36 cellular contexts compared by ENCODE assay signal in genomic region chr13:22053053-22053452, GRCh38.
"Had no signal": no experiment of that assay in that cellular context is flagged by ENCODE, and none has a peak within 500 bp of the region (broad histone marks: within the 10 kb centered on the region; RNA-seq: fewer than 3 reads in every experiment).

No MANE protein-coding gene starts in this region.

- H3K27me3 Mint-ChIP-seq: activated CD4-positive, alpha-beta memory T cell treated with anti-CD3 and anti-CD28 coated beads for 36 hours; activated CD4-positive, alpha-beta T cell treated with anti-CD3 and anti-CD28 coated beads for 36 hours; activated CD4-positive, alpha-beta T cell treated with anti-CD3 and anti-CD28 coated beads, Interleukin-2, amount 10 ng/mL, durations not matched to agents 7 days and 5 days; activated naive CD8-positive, alpha-beta T cell treated with anti-CD3 and anti-CD28 coated beads for 36 hours; IgD-negative memory B cell; T-cell had no signal

- H3K4me3 ChIP-seq: MG63, SJCRH30, SK-N-MC had no signal

- H3K27me3 ChIP-seq: brain microvascular endothelial cell, MG63 had no signal

- H3K9me3 ChIP-seq: MG63, SJCRH30 had no signal

- H3K4me1 Mint-ChIP-seq: IgD-negative memory B cell had no signal

- H3K36me3 Mint-ChIP-seq: activated CD4-positive, alpha-beta memory T cell treated with anti-CD3 and anti-CD28 coated beads for 36 hours; T-cell had no signal

- ATAC-seq: activated CD4-positive, alpha-beta T cell treated with anti-CD3 and anti-CD28 coated beads for 36 hours; activated CD4-positive, CD25-positive, alpha-beta regulatory T cell treated with anti-CD3 and anti-CD28 coated beads, Interleukin-2, amount 50 U/mL, for 24 hours; activated T-cell treated with anti-CD3 and anti-CD28 coated beads, Interleukin-2, amount 50 U/mL, for 4 hours; Panc1; T-cell had no signal

- H3K4me1 ChIP-seq: SJCRH30 had no signal

- H3K27ac ChIP-seq: brain microvascular endothelial cell, SJCRH30, SK-N-MC had no signal

- H3K9me3 Mint-ChIP-seq: activated CD4-positive, alpha-beta memory T cell treated with anti-CD3 and anti-CD28 coated beads for 36 hours; activated naive CD8-positive, alpha-beta T cell treated with anti-CD3 and anti-CD28 coated beads for 36 hours; IgD-negative memory B cell had no signal

- H3K4me3 Mint-ChIP-seq: activated CD4-positive, alpha-beta memory T cell treated with anti-CD3 and anti-CD28 coated beads for 36 hours; activated CD4-positive, alpha-beta T cell treated with anti-CD3 and anti-CD28 coated beads for 36 hours; activated CD4-positive, alpha-beta T cell treated with anti-CD3 and anti-CD28 coated beads, Interleukin-2, amount 10 ng/mL, durations not matched to agents 7 days and 5 days; activated naive CD8-positive, alpha-beta T cell treated with anti-CD3 and anti-CD28 coated beads for 36 hours; activated T-cell treated with anti-CD3 and anti-CD28 coated beads, Interleukin-2, amount 50 U/mL, for 4 hours; activated T-helper 1 cell treated with anti-CD3 and anti-CD28 coated beads, Interleukin-12 subunit alpha, Interleukin-12 subunit beta, Interleukin-2, Interleukin-4 antibody, amounts not matched to agents 30 ng/mL and 10 ng/mL and 1 ng/mL, durations not matched to agents 14 hours and 24 hours and 36 hours; T-cell had no signal

- H3K27ac Mint-ChIP-seq: activated CD4-positive, alpha-beta memory T cell treated with anti-CD3 and anti-CD28 coated beads for 36 hours; activated CD4-positive, alpha-beta T cell treated with anti-CD3 and anti-CD28 coated beads for 36 hours; activated CD4-positive, alpha-beta T cell treated with anti-CD3 and anti-CD28 coated beads, Interleukin-2, amount 10 ng/mL, durations not matched to agents 7 days and 5 days; activated naive CD8-positive, alpha-beta T cell treated with anti-CD3 and anti-CD28 coated beads for 36 hours; activated T-helper 1 cell treated with anti-CD3 and anti-CD28 coated beads, Interleukin-12 subunit alpha, Interleukin-12 subunit beta, Interleukin-2, Interleukin-4 antibody, amounts not matched to agents 30 ng/mL and 10 ng/mL and 1 ng/mL, durations not matched to agents 14 hours and 24 hours and 36 hours; IgD-negative memory B cell; T-cell had no signal

- H3K36me3 ChIP-seq: brain microvascular endothelial cell, MG63, SJCRH30 had no signal

- DNase-seq: activated CD4-positive, alpha-beta memory T cell treated with anti-CD3 and anti-CD28 coated beads for 36 hours; activated CD4-positive, alpha-beta T cell treated with anti-CD3 and anti-CD28 coated beads for 36 hours; activated CD4-positive, alpha-beta T cell treated with anti-CD3 and anti-CD28 coated beads, Interleukin-2, amount 10 ng/mL, durations not matched to agents 7 days and 5 days; activated CD8-positive, alpha-beta memory T cell treated with anti-CD3 and anti-CD28 coated beads, Interleukin-2, amount 50 U/mL, for 4 hours; activated effector memory CD4-positive, alpha-beta T cell treated with Interleukin-2 at 50 U/mL for 16 hours; activated naive CD4-positive, alpha-beta T cell; activated naive CD4-positive, alpha-beta T cell treated with anti-CD3 and anti-CD28 coated beads, Interleukin-2, amount 50 U/mL, for 16 hours; activated naive CD8-positive, alpha-beta T cell treated with anti-CD3 and anti-CD28 coated beads for 36 hours; activated T-cell treated with anti-CD3 and anti-CD28 coated beads for 4 hours; activated T-cell treated with anti-CD3 and anti-CD28 coated beads, Interleukin-2, amount 50 U/mL, for 4 hours; amniotic stem cell; aorta; brain microvascular endothelial cell; central memory CD4-positive, alpha-beta T cell; Kasumi-1; KBM-7; MG63; NCI-H1048; NCI-H1105 treated with DMSO at 0.1 percent for 48 hours; NCI-H1436; NCI-H1694; NCI-H1930; NCI-H2081 treated with DMSO at 0.1 percent for 48 hours; NCI-H226; NCI-H446 treated with DMSO at 0.1 percent for 48 hours; NCI-H524; SHP77; SJCRH30; T-cell; T-helper 2 cell; T-helper 9 cell had no signal
